8 cellular contexts compared by ENCODE assay signal in the genomic region with DNA sequence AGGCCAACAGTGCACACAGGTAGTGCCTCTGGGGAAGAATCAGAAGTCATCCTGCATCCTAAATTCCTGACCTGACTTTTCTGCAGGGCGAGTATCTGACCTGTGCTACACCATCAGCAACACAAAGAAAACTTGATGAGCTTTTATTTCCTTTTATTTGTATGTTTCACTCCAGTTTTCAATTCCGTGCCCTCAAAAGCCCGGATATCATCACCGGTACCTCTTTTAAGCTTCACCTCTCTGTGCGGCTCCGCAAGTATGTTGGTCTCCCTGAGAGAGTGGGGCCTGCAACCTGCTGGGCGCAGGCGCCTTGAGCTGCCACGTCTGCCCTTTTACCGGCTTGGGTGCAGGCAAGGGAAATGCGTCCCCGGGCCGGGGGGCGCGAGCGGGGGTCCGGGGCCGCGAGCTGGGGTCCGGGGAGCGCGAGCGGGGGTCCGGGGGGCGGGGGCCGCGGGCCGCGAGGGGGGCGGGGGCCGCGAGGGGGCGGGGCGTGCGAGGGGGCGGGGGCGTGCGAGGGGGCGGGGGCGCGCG. TPM values are rescaled to one million over a fixed set of nuclear protein-coding genes. Genes with fewer than 3 reads are reported as not detected.
DNase-seq lines count a peak whose midpoint lies in the region; ATAC-seq and TF ChIP-seq lines count a peak whose summit lies in the region.

No MANE protein-coding gene starts in this region.

- H3K79me2 ChIP-seq in osteoblast (ENCODE audit: insufficient read depth, low read length) = no peaks in the 10 kb centered on the region

- no peak for ATAC-seq in GM18517 (IDR thresholded peaks at IDR 0.05; ENCODE audit: unreplicated experiment)

- peak overlapping the region; percentile 46 to 67 (median 53) for H3K4me3 ChIP-seq in BLaER1 treated with 17β-estradiol and CSF1 and Interleukin-3, amounts not matched to agents 10 nM and 100 nM
- H3K4me3 ChIP-seq in foreskin fibroblast (ENCODE audit: low read depth in 1 of 2, low read length in 2 of 2) (peak overlapping the region; percentile 42 to 56), osteoblast (ENCODE audit: insufficient read depth, low read length) (peak overlapping the region; percentile 65)

- DNase-seq in activated T-helper 1 cell treated with Interleukin-2 at 50 U/mL for 16 hours (ENCODE audit: low read depth) (peak; percentile 12), foreskin fibroblast (peak; percentile 19 to 49), osteoblast (ENCODE audit: insufficient read length, low spot score, missing footprints) (peak; percentile 93), HT-29 (ENCODE audit: low spot score) (no peak), NCI-H510A (lab: John Stamatoyannopoulos, UW) (no peak)

- no peaks in the 10 kb centered on the region for H3K27me3 ChIP-seq in BLaER1 treated with 17β-estradiol and CSF1 and Interleukin-3, amounts not matched to agents 10 nM and 100 nM
- no peaks in the 10 kb centered on the region for H3K27me3 ChIP-seq in osteoblast (ENCODE audit: insufficient read depth, low read length)

- peaks cover 5 to 23% (median 12%) of the 10 kb centered on the region in 11 experiments; a peak in 15 of 22 replicates for H3K36me3 ChIP-seq in BLaER1 treated with 17β-estradiol and CSF1 and Interleukin-3, amounts not matched to agents 10 nM and 100 nM
- H3K36me3 ChIP-seq in osteoblast (ENCODE audit: insufficient read depth, low read length) = no peaks in the 10 kb centered on the region

- no peak for TF ChIP-seq EP300 in Ishikawa (IDR thresholded peaks at IDR 0.05; ENCODE audit: borderline replicate concordance)

- TF ChIP-seq RAD21 in Ishikawa (IDR thresholded peaks at IDR 0.05; ENCODE audit: low read depth) = no peak

- H3K9ac ChIP-seq in BLaER1 treated with 17β-estradiol and CSF1 and Interleukin-3, amounts not matched to agents 10 nM and 100 nM = peak overlapping the region in 9 of 11 experiments; percentile 11 to 67 (median 42); a peak in 7 of 22 replicates

- peaks cover 27 to 35% (median 31%) of the 10 kb centered on the region in 11 experiments for H3K9me3 ChIP-seq in BLaER1 treated with 17β-estradiol and CSF1 and Interleukin-3, amounts not matched to agents 10 nM and 100 nM (replicated peaks in 1 of 11)
- H3K9me3 ChIP-seq in osteoblast (ENCODE audit: low read depth, low read length) = no peaks in the 10 kb centered on the region

- H3K4me1 ChIP-seq in BLaER1 treated with 17β-estradiol and CSF1 and Interleukin-3, amounts not matched to agents 10 nM and 100 nM = peaks cover 9 to 16% (median 12%) of the 10 kb centered on the region in 10 experiments; a peak in 19 of 20 replicates
- H3K4me1 ChIP-seq in osteoblast (ENCODE audit: insufficient read depth, low read length) = peaks cover 4% of the 10 kb centered on the region

- peak overlapping the region in 1 of 11 experiments; percentile 24; a peak in 1 of 22 replicates for H3K27ac ChIP-seq in BLaER1 treated with 17β-estradiol and CSF1 and Interleukin-3, amounts not matched to agents 10 nM and 100 nM
- no peak overlapping the region for H3K27ac ChIP-seq in osteoblast (ENCODE audit: low read depth, low read length)

- TF ChIP-seq CTCF in foreskin fibroblast (IDR thresholded peaks at IDR 0.05; ENCODE audit: low read depth, low read length) (no peak), osteoblast (IDR thresholded peaks at IDR 0.05; ENCODE audit: extremely low read depth, low read depth, low read length) (no peak)

- peak overlapping the region; percentile 41 to 82 (median 65); a peak in 21 of 22 replicates for H3K4me2 ChIP-seq in BLaER1 treated with 17β-estradiol and CSF1 and Interleukin-3, amounts not matched to agents 10 nM and 100 nM
- H3K4me2 ChIP-seq in osteoblast (ENCODE audit: insufficient read depth, low read length) = peak overlapping the region; percentile 62

- H2AFZ ChIP-seq in osteoblast (ENCODE audit: low read length) = peak overlapping the region; percentile 88

- H4K20me1 ChIP-seq in BLaER1 treated with 17β-estradiol and CSF1 and Interleukin-3, amounts not matched to agents 10 nM and 100 nM = no peaks in the 10 kb centered on the region
- no peaks in the 10 kb centered on the region for H4K20me1 ChIP-seq in osteoblast (ENCODE audit: insufficient read depth, low read length)

TF ChIP-seq in Ishikawa, 13 proteins besides CTCF, POLR2A, EP300 and RAD21:
- peak; percentile 39; the same call in 1 of the 2 replicates for TF ChIP-seq ZBTB7A (IDR thresholded peaks at IDR 0.05; ENCODE audit: low read depth)
- no peak for TF ChIP-seq FOXM1 (IDR thresholded peaks at IDR 0.05; ENCODE audit: borderline replicate concordance, low read depth)

RNA-seq across cellular contexts. Expression of a gene that starts 4.3 kb away (rescaled TPM):
- total RNA-seq in osteoblast = not detected in 2 replicates
- total RNA-seq in HT-29 (2014; rRNA removed; shearing (Covaris generic)) = not detected in 2 replicates

RNA-seq across cellular contexts. Expression of a gene that starts 19.7 kb away (rescaled TPM):
- 26.5 and 32.9 TPM in 2 replicates for total RNA-seq in osteoblast
- 22.1 and 26.6 TPM in 2 replicates for total RNA-seq in HT-29 (2014; rRNA removed; shearing (Covaris generic))

RNA-seq across cellular contexts. Expression of a gene that starts 26.6 kb away (rescaled TPM):
- not detected in 2 replicates for total RNA-seq in osteoblast
- not detected in 2 replicates for total RNA-seq in HT-29 (2014; rRNA removed; shearing (Covaris generic))

RNA-seq across cellular contexts. Expression of a gene that starts 51.8 kb away (rescaled TPM):
- not detected in 2 replicates for total RNA-seq in osteoblast
- total RNA-seq in HT-29 (2014; rRNA removed; shearing (Covaris generic)) = not detected in 2 replicates

RNA-seq across cellular contexts. Expression of a gene that starts 59.2 kb away (rescaled TPM):
- total RNA-seq in osteoblast = 0.29 and 1.4 TPM in 2 replicates
- total RNA-seq in HT-29 (2014; rRNA removed; shearing (Covaris generic)) = 0.28 and 0.29 TPM in 2 replicates

Comparison
In these comparisons a context has a peak if more than half of its experiments do, and no peak if none do; other contexts are left out.
1. DNase-seq: peak in activated T-helper 1 cell treated with Interleukin-2 at 50 U/mL for 16 hours (single experiment), foreskin fibroblast (2 of 2) and osteoblast (single experiment); none in HT-29 (single experiment) and NCI-H510A (single experiment).
2. Peak in every context shown above with its lines, with median percentiles within 50 percentile points of each other: H3K4me3 ChIP-seq.